In genomic region chr19:39436350-39436716, GRCh38 we compare ENCODE assay signal across 8 cellular contexts. TPM values are rescaled to one million over a fixed set of nuclear protein-coding genes. Genes with fewer than 3 reads are reported as not detected.
DNase-seq lines count a peak whose midpoint lies in the region; ATAC-seq, FAIRE-seq and TF ChIP-seq lines count a peak whose summit lies in the region.

No MANE protein-coding gene starts in this region.

- peaks cover 26% of the 10 kb centered on the region for H3K36me3 ChIP-seq in astrocyte (ENCODE audit: insufficient read depth, low read length)
- H3K36me3 ChIP-seq in right lobe of liver: peaks cover 0 to 31% (median 19%) of the 10 kb centered on the region in 4 donors
- peaks cover 24 to 34% (median 32%) of the 10 kb centered on the region in 3 donors for H3K36me3 ChIP-seq in tibial artery

- peak overlapping the region; percentile 80 for H3K27ac ChIP-seq in astrocyte (ENCODE audit: low read depth, low read length)
- H3K27ac ChIP-seq in right lobe of liver: peak overlapping the region; percentile 36 to 53 (median 49)
- peak overlapping the region; percentile 81 to 90 for H3K27ac ChIP-seq in tibial artery

- no peak for TF ChIP-seq POLR2A in right lobe of liver (IDR thresholded peaks at IDR 0.05)

- TF ChIP-seq CTCF in astrocyte (IDR thresholded peaks at IDR 0.05; ENCODE audit: insufficient read depth, low read depth, low read length): no peak
- TF ChIP-seq CTCF in right lobe of liver (IDR thresholded peaks at IDR 0.05): no peak
- TF ChIP-seq CTCF in tibial artery (IDR thresholded peaks at IDR 0.05): no peak

- peaks cover 35% of the 10 kb centered on the region for H3K4me1 Mint-ChIP-seq in activated T-cell treated with anti-CD3 and anti-CD28 coated beads, Interleukin-2, amount 50 U/mL, for 4 hours (ENCODE audit: low read depth)
- H3K4me1 Mint-ChIP-seq in astrocyte (ENCODE audit: low read depth, unreplicated experiment): peaks cover 17% of the 10 kb centered on the region

- DNase-seq in activated T-cell treated with anti-CD3 and anti-CD28 coated beads, Interleukin-2, amount 50 U/mL, for 4 hours: no peak
- DNase-seq in activated T-cell treated with anti-CD3 and anti-CD28 coated beads, Interleukin-2, amount 50 U/mL, for 48 hours: no peak
- DNase-seq in astrocyte (ENCODE audit: low read depth): no peak
- DNase-seq in right lobe of liver: no peak
- no peak for DNase-seq in tibial artery
- DNase-seq in amniotic stem cell (lab: John Stamatoyannopoulos, UW): no peak
- no peak for DNase-seq in hypothalamus (lab: John Stamatoyannopoulos, UW)

- H2AFZ ChIP-seq in astrocyte (ENCODE audit: low read depth, low read length): peak overlapping the region; percentile 58

- H3K9ac ChIP-seq in astrocyte (ENCODE audit: low read length): peak overlapping the region; percentile 99

- H3K4me3 ChIP-seq in astrocyte (ENCODE audit: insufficient read depth, low read depth, low read length): peak overlapping the region; percentile 99
- peak overlapping the region; percentile 92 to 98 (median 95) for H3K4me3 ChIP-seq in right lobe of liver
- peak overlapping the region; percentile 84 to 85 for H3K4me3 ChIP-seq in tibial artery

- H3K9me3 ChIP-seq in astrocyte (ENCODE audit: insufficient read depth, low read depth, low read length) (no peaks in the 10 kb centered on the region), right lobe of liver (no peaks in the 10 kb centered on the region), tibial artery (no peaks in the 10 kb centered on the region)

- H3K27ac Mint-ChIP-seq in astrocyte (ENCODE audit: unreplicated experiment): peak overlapping the region; percentile 89

- no peaks in the 10 kb centered on the region for H3K9me3 Mint-ChIP-seq in activated T-cell treated with anti-CD3 and anti-CD28 coated beads, Interleukin-2, amount 50 U/mL, for 4 hours
- no peaks in the 10 kb centered on the region for H3K9me3 Mint-ChIP-seq in astrocyte (ENCODE audit: unreplicated experiment)

- H3K27me3 ChIP-seq in astrocyte (ENCODE audit: insufficient read depth, low read length) (no peaks in the 10 kb centered on the region), right lobe of liver (no peaks in the 10 kb centered on the region), tibial artery (no peaks in the 10 kb centered on the region)

- no peak for ATAC-seq in activated T-cell treated with anti-CD3 and anti-CD28 coated beads, Interleukin-2, amount 50 U/mL, for 4 hours
- ATAC-seq in right lobe of liver (no peak), GM19397 (IDR thresholded peaks at IDR 0.05; ENCODE audit: unreplicated experiment) (no peak)

- H3K36me3 Mint-ChIP-seq in activated T-cell treated with anti-CD3 and anti-CD28 coated beads, Interleukin-2, amount 50 U/mL, for 4 hours (ENCODE audit: insufficient read depth): peaks cover 28% of the 10 kb centered on the region
- peaks cover 9% of the 10 kb centered on the region for H3K36me3 Mint-ChIP-seq in astrocyte (ENCODE audit: low read depth, unreplicated experiment)

- H3K4me1 ChIP-seq in astrocyte (ENCODE audit: insufficient read depth, low read length) (peaks cover 18% of the 10 kb centered on the region), right lobe of liver (peaks cover 0 to 17% (median 4%) of the 10 kb centered on the region in 4 donors), tibial artery (peaks cover 0 to 29% (median 25%) of the 10 kb centered on the region in 4 donors)

- H3K27me3 Mint-ChIP-seq in activated T-cell treated with anti-CD3 and anti-CD28 coated beads, Interleukin-2, amount 50 U/mL, for 4 hours (ENCODE audit: low read depth): no peaks in the 10 kb centered on the region
- H3K27me3 Mint-ChIP-seq in astrocyte (ENCODE audit: low read depth, unreplicated experiment): no peaks in the 10 kb centered on the region

- no peak for FAIRE-seq in astrocyte (lab: Jason Lieb, UNC)

- peaks cover 39% of the 10 kb centered on the region for H3K79me2 ChIP-seq in astrocyte (ENCODE audit: insufficient read depth, low read length)

- H3K4me3 Mint-ChIP-seq in activated T-cell treated with anti-CD3 and anti-CD28 coated beads, Interleukin-2, amount 50 U/mL, for 4 hours: peak overlapping the region; percentile 100
- H3K4me3 Mint-ChIP-seq in astrocyte (ENCODE audit: unreplicated experiment): peak overlapping the region; percentile 100

- WGBS in right lobe of liver (ENCODE audit: insufficient coverage, low coverage, low lambda C conversion rate, missing lambda C conversion rate): 3% methylated on average over 2 of the region's 2 CpGs

- peaks cover 29% of the 10 kb centered on the region for H4K20me1 ChIP-seq in astrocyte (ENCODE audit: insufficient read depth, low read length)

- intact Hi-C loops in right lobe of liver (cut with DNase I) (loop anchor here in 1 of 2 donors (10.0 kb wide), 1 partner anchor 98 kb away; the partner anchor contains the start of gene EID2B), tibial artery (cut with DNase I; ENCODE audit: low total_unique reads) (no loop called here)

- H3K4me2 ChIP-seq in astrocyte (ENCODE audit: low read length): peak overlapping the region; percentile 100

RNA-seq across cellular contexts. Expression of gene RPS16, which starts 0.6 kb away (rescaled TPM):
- 1,000 to 10,000 TPM; 3,250 to 3,505 (median 3,474) TPM for total RNA-seq in activated T-cell treated with anti-CD3 and anti-CD28 coated beads, Interleukin-2, amount 50 U/mL, for 4 hours
- total RNA-seq in astrocyte: 1,194 and 1,329 TPM in 2 replicates
- 100 to 1,000 TPM; 448 to 643 (median 568) TPM for total RNA-seq in right lobe of liver

RNA-seq across cellular contexts. Expression of gene SUPT5H, which starts 9.0 kb away (rescaled TPM):
- total RNA-seq in activated T-cell treated with anti-CD3 and anti-CD28 coated beads, Interleukin-2, amount 50 U/mL, for 4 hours: 100 to 1,000 TPM; 193 to 201 (median 197) TPM
- total RNA-seq in astrocyte (163 and 171 TPM in 2 replicates), right lobe of liver (10 to 100 TPM; 42.3 to 60.8 (median 54.7) TPM)

RNA-seq across cellular contexts. Expression of gene PLEKHG2, which starts 23.9 kb away (rescaled TPM):
- total RNA-seq in activated T-cell treated with anti-CD3 and anti-CD28 coated beads, Interleukin-2, amount 50 U/mL, for 4 hours: 10 to 100 TPM; 22.0 to 23.7 (median 22.0) TPM
- total RNA-seq in astrocyte (101 and 102 TPM in 2 replicates), right lobe of liver (10 to 100 TPM in 1 of 6 experiments, 1 to 10 TPM in 5; 1.6 to 15.0 (median 6.3) TPM)

RNA-seq across cellular contexts. Expression of gene ZFP36, which starts 29.7 kb away (rescaled TPM):
- 10 to 100 TPM; 39.5 to 50.8 (median 43.7) TPM for total RNA-seq in activated T-cell treated with anti-CD3 and anti-CD28 coated beads, Interleukin-2, amount 50 U/mL, for 4 hours
- total RNA-seq in astrocyte (21.6 and 28.0 TPM in 2 replicates), right lobe of liver (100 to 1,000 TPM in 3 of 6 experiments, 10 to 100 TPM in 3; 28.3 to 156 (median 91.7) TPM)

RNA-seq across cellular contexts. Expression of gene TIMM50, which starts 44.3 kb away (rescaled TPM):
- total RNA-seq in activated T-cell treated with anti-CD3 and anti-CD28 coated beads, Interleukin-2, amount 50 U/mL, for 4 hours: 100 to 1,000 TPM; 192 to 211 (median 195) TPM
- total RNA-seq in astrocyte (85.3 and 97.2 TPM in 2 replicates), right lobe of liver (10 to 100 TPM; 28.1 to 48.1 (median 31.3) TPM)
